In the genomic region with DNA sequence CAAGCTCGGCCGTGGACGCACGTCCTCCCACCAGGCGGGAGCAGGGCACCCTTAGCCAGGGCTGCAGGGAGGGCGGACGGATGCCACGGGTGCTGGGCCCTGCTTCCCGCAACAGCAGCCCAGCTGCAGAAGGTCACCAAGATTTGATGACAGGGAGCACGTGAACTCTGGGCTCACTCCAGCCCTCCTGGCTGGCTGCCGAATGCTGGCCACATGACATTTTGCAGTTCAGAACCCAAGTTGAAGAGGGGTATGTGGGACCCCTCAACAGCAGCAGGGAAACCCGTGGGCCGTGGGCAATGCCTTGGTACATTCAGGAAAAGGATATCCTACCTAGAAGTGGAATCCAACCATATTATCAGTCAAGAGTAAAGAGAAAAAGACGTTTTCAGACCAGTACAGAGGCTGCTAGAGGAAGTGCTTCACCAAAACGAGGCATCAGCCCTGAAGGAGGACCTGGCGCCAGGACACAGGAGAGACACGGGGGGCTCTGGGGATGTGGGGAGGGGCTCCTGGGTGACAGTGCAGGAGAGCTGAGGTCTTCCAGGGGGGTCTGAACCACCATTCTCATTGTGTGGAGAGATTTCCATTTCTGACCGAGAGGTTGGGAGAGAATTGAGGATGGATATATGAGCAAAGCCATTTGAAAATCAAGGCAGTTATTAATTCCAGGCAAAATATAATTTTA, we compare ENCODE assay signal across 30 cellular contexts.
DNase-seq lines count a peak whose midpoint lies in the region; ATAC-seq, FAIRE-seq and TF ChIP-seq lines count a peak whose summit lies in the region.
"Had no signal": no experiment of that assay in that cellular context is flagged by ENCODE, and none has a peak within 500 bp of the region (broad histone marks: within the 10 kb centered on the region; RNA-seq: fewer than 3 reads in every experiment).

No MANE protein-coding gene starts in this region.

- DNase-seq in right lobe of liver, result peak; percentile 14 to 28 (median 28)
- DNase-seq in HepG2 (ENCODE audit: low spot score), result no peak
- DNase-seq in right cardiac atrium, result peak in 2 of 3 donors; percentile 61 to 82
- peak; percentile 66 for DNase-seq in osteoblast (ENCODE audit: insufficient read length, low spot score, missing footprints)
- no peak for DNase-seq in NCI-H226
- no peak for DNase-seq in HT-29 (ENCODE audit: low spot score)
- DNase-seq: activated CD4-positive, alpha-beta T cell treated with anti-CD3 and anti-CD28 coated beads, Interleukin-2, amount 50 U/mL, for 4 hours; activated CD4-positive, CD25-positive, alpha-beta regulatory T cell; cortex of kidney; effector memory CD4-positive, alpha-beta T cell; EL; Kasumi-1; naive thymus-derived CD8-positive, alpha-beta T cell; NCI-H1436; NCI-H2081 treated with DMSO at 0.1 percent for 48 hours; NCI-H2227 treated with DMSO at 0.1 percent for 48 hours; NCI-H82; stimulated activated CD4-positive, alpha-beta T cell treated with anti-CD3 and anti-CD28 coated beads, Interleukin-4, amount 100 ng/mL, for 1 hour had no signal

- H2AFZ ChIP-seq in HepG2 (ENCODE audit: low read length) (no peak overlapping the region), osteoblast (ENCODE audit: low read length) (no peak overlapping the region)
- H2AFZ ChIP-seq: GM23338, parathyroid adenoma had no signal

- intact Hi-C loops in right lobe of liver (cut with DNase I) (no loop called here), HepG2 (cut with micrococcal nuclease; ENCODE audit: unreplicated experiment) (no loop called here), right cardiac atrium (cut with DNase I) (no loop called here)

- BruUV-seq in HepG2 (replicated peaks; lab: Mats Ljungman, UMichigan), result no TSS peak

- H3K9ac ChIP-seq in HepG2 (ENCODE audit: insufficient read depth, low read depth, low read length), result no peak overlapping the region
- H3K9ac ChIP-seq: BLaER1 treated with 17β-estradiol and CSF1 and Interleukin-3, amounts not matched to agents 10 nM and 100 nM; parathyroid adenoma had no signal

- TF ChIP-seq RAD21 in HepG2 (CRISPR knock-in tag; IDR thresholded peaks at IDR 0.05), result no peak

- 47% methylated on average over 8 of the region's 18 CpGs for WGBS in right lobe of liver (ENCODE audit: insufficient coverage, low coverage, low lambda C conversion rate, missing lambda C conversion rate)
- 23% methylated on average over 8 of the region's 18 CpGs for WGBS in HepG2 (ENCODE audit: low lambda C conversion rate)
- 66% methylated on average over 18 of the region's 18 CpGs for WGBS in right cardiac atrium

- H3K4me2 ChIP-seq in HepG2 (ENCODE audit: low read depth, low read length), result no peak overlapping the region
- no peak overlapping the region for H3K4me2 ChIP-seq in osteoblast (ENCODE audit: insufficient read depth, low read length)
- H3K4me2 ChIP-seq: BLaER1 treated with 17β-estradiol and CSF1 and Interleukin-3, amounts not matched to agents 10 nM and 100 nM; GM23338 had no signal

- no peak for TF ChIP-seq POLR2A in right lobe of liver (IDR thresholded peaks at IDR 0.05)
- TF ChIP-seq POLR2A in HepG2 (IDR thresholded peaks at IDR 0.05; ENCODE audit: insufficient read depth in 1 of 2, low read depth in 2 of 2, low read length in 2 of 2), result no peak

- H3K27ac ChIP-seq in right lobe of liver, result no peak overlapping the region
- H3K27ac ChIP-seq in HepG2 (ENCODE audit: extremely low read length, insufficient read depth, low read length), result no peak overlapping the region
- H3K27ac ChIP-seq in right cardiac atrium (ENCODE audit: low read length), result no peak overlapping the region
- H3K27ac ChIP-seq in osteoblast (ENCODE audit: low read depth, low read length), result no peak overlapping the region
- H3K27ac ChIP-seq: ascending aorta; BLaER1 treated with 17β-estradiol and CSF1 and Interleukin-3, amounts not matched to agents 10 nM and 100 nM; epithelial cell of prostate; parathyroid adenoma; SK-N-MC; thyroid gland had no signal

- no peak for TF ChIP-seq EP300 in HepG2 (IDR thresholded peaks at IDR 0.05; ENCODE audit: low read depth in 2 of 2, low read length in 2 of 2)
- TF ChIP-seq EP300 in HepG2 (CRISPR knock-in tag; IDR thresholded peaks at IDR 0.05; ENCODE audit: borderline replicate concordance), result no peak

- H4K20me1 ChIP-seq in HepG2 (ENCODE audit: insufficient read depth, low read length), result no peaks in the 10 kb centered on the region
- no peaks in the 10 kb centered on the region for H4K20me1 ChIP-seq in osteoblast (ENCODE audit: insufficient read depth, low read length)
- H4K20me1 ChIP-seq: BLaER1 treated with 17β-estradiol and CSF1 and Interleukin-3, amounts not matched to agents 10 nM and 100 nM had no signal

- H3K27me3 ChIP-seq in right lobe of liver (no peaks in the 10 kb centered on the region), HepG2 (ENCODE audit: control insufficient read depth in 1 of 2, insufficient read depth in 2 of 2, low read length in 2 of 2) (peaks cover 4 to 30% of the 10 kb centered on the region in 2 experiments; a peak in 3 of 5 replicates), right cardiac atrium (ENCODE audit: control insufficient read depth, insufficient read depth) (no peaks in the 10 kb centered on the region), osteoblast (ENCODE audit: insufficient read depth, low read length) (peaks cover 5% of the 10 kb centered on the region)
- H3K27me3 ChIP-seq: ascending aorta; BLaER1 treated with 17β-estradiol and CSF1 and Interleukin-3, amounts not matched to agents 10 nM and 100 nM; thyroid gland had no signal

- in situ Hi-C loops in HepG2 (cut with HindIII; ENCODE audit: extremely low pct_ligation_motif_present, low pct_unique_long_range_greater_than_20kb), result no loop called here

- H3K36me3 ChIP-seq in right lobe of liver (no peaks in the 10 kb centered on the region), HepG2 (replicated peaks in 1 of 2; ENCODE audit: control insufficient read depth in 1 of 2, insufficient read depth in 2 of 2, low read length in 2 of 2) (no peaks in the 10 kb centered on the region), osteoblast (ENCODE audit: insufficient read depth, low read length) (no peaks in the 10 kb centered on the region)
- H3K36me3 ChIP-seq: ascending aorta, thyroid gland had no signal

- H3K9me3 ChIP-seq in right lobe of liver (no peaks in the 10 kb centered on the region), HepG2 (ENCODE audit: low read length) (peaks cover 18% of the 10 kb centered on the region), right cardiac atrium (ENCODE audit: control insufficient read depth, low read length) (peaks cover 3% of the 10 kb centered on the region), osteoblast (ENCODE audit: low read depth, low read length) (peaks cover 4% of the 10 kb centered on the region)
- H3K9me3 ChIP-seq: thyroid gland had no signal

- CTCF ChIA-PET in HepG2 (lab: Yijun Ruan, JAX; ENCODE audit: low intra/inter-chr PET ratio, low total read pairs), result no interaction called here

- no peaks in the 10 kb centered on the region for H3K4me1 ChIP-seq in right lobe of liver
- peaks cover 10% of the 10 kb centered on the region for H3K4me1 ChIP-seq in HepG2 (ENCODE audit: insufficient read depth, low read length)
- peaks cover 2% of the 10 kb centered on the region for H3K4me1 ChIP-seq in right cardiac atrium (ENCODE audit: control insufficient read depth, insufficient read depth, low read length)
- H3K4me1 ChIP-seq in osteoblast (ENCODE audit: insufficient read depth, low read length), result peaks cover 23% of the 10 kb centered on the region
- H3K4me1 ChIP-seq: parathyroid adenoma had no signal

- no peak for FAIRE-seq in HepG2 (lab: Jason Lieb, UNC)
- FAIRE-seq: GM19239, islet of Langerhans had no signal

- POLR2A ChIA-PET in HepG2 (lab: Yijun Ruan, JAX), result no interaction called here

- no peak for ATAC-seq in right lobe of liver
- ATAC-seq in HepG2, result no peak
- ATAC-seq in right cardiac atrium, result no peak
- no peak for ATAC-seq in GM18519 (IDR thresholded peaks at IDR 0.05; ENCODE audit: low FRiP score, unreplicated experiment)
- ATAC-seq: activated T-helper 17 cell treated with anti-CD3 and anti-CD28 coated beads, Interleukin-2, amount 50 U/mL, for 72 hours; GM23338; naive thymus-derived CD8-positive, alpha-beta T cell had no signal

- H3K79me2 ChIP-seq in HepG2 (ENCODE audit: insufficient read depth, low read length) (no peaks in the 10 kb centered on the region), osteoblast (ENCODE audit: insufficient read depth, low read length) (no peaks in the 10 kb centered on the region)
- H3K79me2 ChIP-seq: parathyroid adenoma had no signal

- H3K4me3 ChIP-seq in right lobe of liver (no peak overlapping the region), HepG2 (replicated peaks in 1 of 3; ENCODE audit: insufficient read depth in 1 of 3, low read depth in 2 of 3, low read length in 3 of 3) (no peak overlapping the region), right cardiac atrium (ENCODE audit: low read length) (no peak overlapping the region), osteoblast (ENCODE audit: insufficient read depth, low read length) (no peak overlapping the region)
- H3K4me3 ChIP-seq: ascending aorta, GM23338, lung, SK-N-MC, thyroid gland had no signal

- TF ChIP-seq CTCF in right lobe of liver (IDR thresholded peaks at IDR 0.05) (no peak), HepG2 (CRISPR knock-in tag; IDR thresholded peaks at IDR 0.05) (no peak), osteoblast (IDR thresholded peaks at IDR 0.05; ENCODE audit: extremely low read depth, low read depth, low read length) (no peak)

TF ChIP-seq in HepG2, 621 proteins besides CTCF, POLR2A, EP300 and RAD21:
- no peak for TF ChIP-seq ZNF317 (CRISPR knock-in tag; IDR thresholded peaks at IDR 0.05)
- no peak for TF ChIP-seq TCF7L2 (IDR thresholded peaks at IDR 0.05; ENCODE audit: low read depth, low read length)
- TF ChIP-seq ZNF777 (CRISPR knock-in tag; IDR thresholded peaks at IDR 0.05), result no peak
- TF ChIP-seq ZNF232 (CRISPR knock-in tag; IDR thresholded peaks at IDR 0.05; ENCODE audit: borderline replicate concordance), result no peak
- TF ChIP-seq ETV6 (CRISPR knock-in tag; conservative IDR thresholded peaks at IDR 0.05), result no peak
- TF ChIP-seq, protein P1, sequence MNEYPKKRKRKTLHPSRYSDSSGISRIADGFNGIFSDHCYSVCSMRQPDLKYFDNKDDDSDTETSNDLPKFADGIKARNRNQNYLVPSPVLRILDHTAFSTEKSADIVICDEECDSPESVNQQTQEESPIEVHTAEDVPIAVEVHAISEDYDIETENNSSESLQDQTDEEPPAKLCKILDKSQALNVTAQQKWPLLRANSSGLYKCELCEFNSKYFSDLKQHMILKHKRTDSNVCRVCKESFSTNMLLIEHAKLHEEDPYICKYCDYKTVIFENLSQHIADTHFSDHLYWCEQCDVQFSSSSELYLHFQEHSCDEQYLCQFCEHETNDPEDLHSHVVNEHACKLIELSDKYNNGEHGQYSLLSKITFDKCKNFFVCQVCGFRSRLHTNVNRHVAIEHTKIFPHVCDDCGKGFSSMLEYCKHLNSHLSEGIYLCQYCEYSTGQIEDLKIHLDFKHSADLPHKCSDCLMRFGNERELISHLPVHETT (CRISPR knock-in tag; conservative IDR thresholded peaks at IDR 0.05), result no peak
- no peak for TF ChIP-seq PCBP2 (optimal IDR thresholded peaks at IDR 0.05; ENCODE audit: low read depth, low read length, poor library complexity, severe bottlenecking)
- no peak for TF ChIP-seq PPARG (CRISPR knock-in tag; conservative IDR thresholded peaks at IDR 0.05)
- TF ChIP-seq ZNF557 (CRISPR knock-in tag; IDR thresholded peaks at IDR 0.05), result no peak

Comparison
In these comparisons a context has a peak if more than half of its experiments do, and no peak if none do; other contexts are left out.
1. DNase-seq: peak in right lobe of liver (3 of 3), right cardiac atrium (2 of 3) and osteoblast (single experiment); none in HepG2 (single experiment), NCI-H226 (single experiment) and HT-29 (single experiment).